ENCODE assay signal across 8 cellular contexts in the genomic region with DNA sequence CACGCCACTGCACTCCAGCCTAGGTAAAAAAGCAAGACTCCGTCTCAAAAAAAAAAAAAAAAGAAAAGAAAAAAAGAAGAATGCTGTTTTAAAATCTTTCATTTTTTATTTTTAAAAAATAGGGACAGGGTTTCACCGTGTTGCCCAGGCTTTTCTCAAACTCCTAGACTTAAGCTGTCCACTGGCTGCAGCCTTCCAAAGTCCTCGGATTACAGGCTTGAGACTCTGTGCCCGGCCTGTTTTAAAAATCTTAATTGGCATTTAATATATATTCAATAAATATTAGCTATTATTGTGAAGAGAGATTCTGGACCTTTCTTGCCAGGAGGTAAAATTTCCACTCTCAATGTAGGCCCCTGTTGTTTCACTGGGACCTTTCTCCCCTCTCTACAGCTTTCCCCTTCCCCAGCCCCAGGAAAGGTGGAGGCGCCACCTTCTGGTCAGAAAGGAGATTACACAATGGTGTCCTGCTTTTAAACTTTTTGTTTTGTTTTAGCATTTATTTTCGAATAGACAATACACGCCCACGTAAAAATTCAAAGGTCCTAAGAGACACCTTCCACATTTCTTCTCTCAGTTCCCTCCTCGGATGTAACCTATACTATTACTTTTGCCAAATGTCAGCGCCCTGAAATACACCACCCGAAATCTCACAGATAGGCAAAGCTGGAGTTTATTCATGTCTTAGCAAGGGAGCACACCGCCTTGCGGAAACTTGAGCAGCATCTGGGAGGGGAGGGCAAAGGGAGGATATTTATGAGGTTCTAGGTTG. TPM values are rescaled to one million over a fixed set of nuclear protein-coding genes. Genes with fewer than 3 reads are reported as not detected.
DNase-seq lines count a peak whose midpoint lies in the region; FAIRE-seq and TF ChIP-seq lines count a peak whose summit lies in the region.

No MANE protein-coding gene starts in this region.

- intact Hi-C loops in ascending aorta (cut with DNase I): loop anchor here (2.0 to 10.0 kb wide), 4 partner anchors 68 to 346 kb away; partner anchors contain the start of genes A2ML1, CLEC4E and MFAP5

- peak; percentile 83 for FAIRE-seq in G401.6 (lab: Jason Lieb, UNC)

- H3K4me2 ChIP-seq in skeletal muscle satellite cell (ENCODE audit: low read length): peak overlapping the region; percentile 78

- peak overlapping the region; percentile 66 for H3K9ac ChIP-seq in HUES64 (ENCODE audit: low read depth, low read length)
- H3K9ac ChIP-seq in skeletal muscle satellite cell (ENCODE audit: low read depth, low read length): peak overlapping the region; percentile 60

- no peaks in the 10 kb centered on the region for H3K36me3 ChIP-seq in HUES64 (ENCODE audit: insufficient read depth, low read length)
- no peaks in the 10 kb centered on the region for H3K36me3 ChIP-seq in ascending aorta
- no peaks in the 10 kb centered on the region for H3K36me3 ChIP-seq in skeletal muscle satellite cell (ENCODE audit: insufficient read depth, low read length)

- peak; percentile 56 to 88 (median 87) for TF ChIP-seq CTCF in ascending aorta (IDR thresholded peaks at IDR 0.05)

- H3K4me1 ChIP-seq in HUES64 (ENCODE audit: insufficient read depth, low read length): no peaks in the 10 kb centered on the region
- no peaks in the 10 kb centered on the region for H3K4me1 ChIP-seq in ascending aorta
- H3K4me1 ChIP-seq in skeletal muscle satellite cell (ENCODE audit: control insufficient read depth, insufficient read depth, low read length): no peaks in the 10 kb centered on the region

- H3K9me3 ChIP-seq in HUES64 (ENCODE audit: insufficient read depth, low read depth, low read length) (peaks cover 8% of the 10 kb centered on the region; the same call in 1 of the 2 replicates), ascending aorta (no peaks in the 10 kb centered on the region), skeletal muscle satellite cell (replicated peaks; ENCODE audit: low read length) (no peaks in the 10 kb centered on the region)

- WGBS in HUES64: 34% methylated on average over 11 of the region's 14 CpGs

- peak overlapping the region; percentile 57 for H3K4me3 ChIP-seq in HUES64 (ENCODE audit: low read length)
- H3K4me3 ChIP-seq in ascending aorta: peak overlapping the region; percentile 45 to 60
- peak overlapping the region; percentile 18 for H3K4me3 ChIP-seq in iPS-11a (ENCODE audit: low read depth, low read length)
- peak overlapping the region; percentile 69 for H3K4me3 ChIP-seq in skeletal muscle satellite cell (ENCODE audit: low read length)

- H3K27me3 ChIP-seq in HUES64 (ENCODE audit: insufficient read depth, low read length) (no peaks in the 10 kb centered on the region), ascending aorta (no peaks in the 10 kb centered on the region), skeletal muscle satellite cell (ENCODE audit: control insufficient read depth, insufficient read depth, low read length) (no peaks in the 10 kb centered on the region)

- H3K27ac ChIP-seq in HUES64 (ENCODE audit: low read depth, low read length) (no peak overlapping the region), ascending aorta (no peak overlapping the region)

- peak in 4 of 5 donors; percentile 28 to 48 (median 36) for DNase-seq in T-helper 1 cell
- DNase-seq in ascending aorta (ENCODE audit: low spot score in 2 of 2): no peak
- DNase-seq in middle frontal gyrus (ENCODE audit: extremely low spot score, low spot score): no peak
- no peak for DNase-seq in SHP77 treated with DMSO at 0.1 percent for 48 hours (lab: John Stamatoyannopoulos, UW)

RNA-seq across cellular contexts. Expression of gene PHC1, which starts 23.8 kb away (rescaled TPM):
- polyA plus RNA-seq in HUES64 (2013, experiment 1 of 2): 298 TPM
- 294 TPM for polyA plus RNA-seq in HUES64 (2013, experiment 2 of 2)
- 31.0 TPM for total RNA-seq in ascending aorta
- 10.5 and 12.7 TPM in 2 replicates for total RNA-seq in skeletal muscle satellite cell (2012; rRNA removed)

RNA-seq across cellular contexts. Expression of gene M6PR, which starts 58.9 kb away (rescaled TPM):
- polyA plus RNA-seq in HUES64 (2013, experiment 1 of 2): 72.1 TPM
- 82.5 TPM for polyA plus RNA-seq in HUES64 (2013, experiment 2 of 2)
- 72.2 TPM for total RNA-seq in ascending aorta
- total RNA-seq in skeletal muscle satellite cell (2012; rRNA removed): 106 and 124 TPM in 2 replicates

Comparison
In these comparisons a context has a peak if more than half of its experiments do, and no peak if none do; other contexts are left out.
1. H3K4me3 ChIP-seq: peak in every context shown above with its lines; median percentile 69 in skeletal muscle satellite cell; 57 in HUES64; 52 in ascending aorta; 18 in iPS-11a.
2. DNase-seq: peak in T-helper 1 cell (4 of 5); none in ascending aorta (0 of 2), middle frontal gyrus (single experiment) and SHP77 treated with DMSO at 0.1 percent for 48 hours (single experiment).